ENCODE assay signal across 17 cellular contexts in the genomic region with DNA sequence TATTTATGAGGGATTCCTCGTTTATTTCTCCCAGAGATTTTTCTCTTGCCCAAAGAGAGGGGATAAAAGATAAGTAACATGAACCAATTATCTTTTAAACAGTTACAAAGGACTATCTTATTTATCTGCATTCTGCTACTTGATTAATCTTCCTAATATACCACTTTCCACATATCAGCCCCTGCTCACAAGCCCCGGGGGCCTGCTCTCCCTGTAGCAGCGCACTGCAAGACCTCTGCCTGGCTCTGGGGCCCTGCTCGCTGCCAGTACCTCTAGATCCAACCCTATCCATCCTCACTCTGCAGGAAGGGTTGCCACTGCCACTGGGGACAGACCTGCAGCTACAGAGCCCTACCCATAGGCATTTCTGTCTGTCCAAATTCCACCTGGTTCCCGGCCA.
DNase-seq lines count a peak whose midpoint lies in the region; TF ChIP-seq lines count a peak whose summit lies in the region.
"Had no signal": no experiment of that assay in that cellular context is flagged by ENCODE, and none has a peak within 500 bp of the region (broad histone marks: within the 10 kb centered on the region; RNA-seq: fewer than 3 reads in every experiment).

No MANE protein-coding gene starts in this region.

- H3K14ac ChIP-seq in neuronal stem cell (ENCODE audit: low read length): peak overlapping the region; percentile 28

- H3K4me1 Mint-ChIP-seq in endodermal cell (peaks cover 61% of the 10 kb centered on the region), progenitor cell of endocrine pancreas (ENCODE audit: low read depth) (peaks cover 15% of the 10 kb centered on the region)

- H3K9me3 ChIP-seq in BLaER1 (no peaks in the 10 kb centered on the region), SK-N-MC (ENCODE audit: low read depth, low read length) (no peaks in the 10 kb centered on the region), endodermal cell (ENCODE audit: control insufficient read depth, low read length) (peaks cover 21% of the 10 kb centered on the region), neuronal stem cell (replicated peaks in 1 of 2; ENCODE audit: control insufficient read depth in 2 of 2, insufficient read depth in 1 of 2, low read depth in 1 of 2, low read length in 2 of 2) (peaks cover 0 to 4% of the 10 kb centered on the region in 2 donors)

- H3K27ac ChIP-seq in BLaER1 (peak overlapping the region; percentile 27; the same call in 1 of the 2 replicates), SK-N-MC (peak overlapping the region; percentile 96), endodermal cell (ENCODE audit: low read depth, low read length) (no peak overlapping the region), neuronal stem cell (replicated peaks; ENCODE audit: low read length) (no peak overlapping the region)
- H3K27ac ChIP-seq: C4-2B had no signal

- no peak overlapping the region for H3K4me3 ChIP-seq in BLaER1
- H3K4me3 ChIP-seq in SK-N-MC: peak overlapping the region; percentile 67
- H3K4me3 ChIP-seq in endodermal cell (ENCODE audit: low read length): no peak overlapping the region
- H3K4me3 ChIP-seq in neuronal stem cell (ENCODE audit: low read length in 2 of 2): no peak overlapping the region

- H3K23ac ChIP-seq in neuronal stem cell (ENCODE audit: low read depth, low read length, poor library complexity): no peak overlapping the region

- peak overlapping the region; percentile 40 for H3K27ac Mint-ChIP-seq in endodermal cell
- H3K27ac Mint-ChIP-seq in progenitor cell of endocrine pancreas: no peak overlapping the region

- H2AK5ac ChIP-seq in neuronal stem cell (ENCODE audit: low read depth, low read length): no peak overlapping the region

- H3K4ac ChIP-seq in neuronal stem cell (ENCODE audit: low read length): no peak overlapping the region

- H2BK12ac ChIP-seq in neuronal stem cell (ENCODE audit: low read length): no peak overlapping the region

- 82 to 100% methylated on average over 3 to 5 of the region's 5 CpGs for WGBS in endodermal cell (ENCODE audit: insufficient coverage in 1 of 2, insufficient read length in 1 of 2), 2 experiments
- WGBS in neuronal stem cell (ENCODE audit: extremely low coverage in 2 of 2, insufficient read length in 2 of 2, insufficient replicate concordance in 1 of 2), 2 donors: no CpG with 5 or more reads among the region's 5 CpGs

- no peak overlapping the region for H4K8ac ChIP-seq in neuronal stem cell (ENCODE audit: low read depth, low read length)

- DNase-seq in SK-N-MC (ENCODE audit: low read depth, low spot score): no peak
- no peak for DNase-seq in endodermal cell
- DNase-seq in neuronal stem cell (ENCODE audit: low spot score): no peak
- no peak for DNase-seq in HT-29 (ENCODE audit: low spot score)
- no peak for DNase-seq in progenitor cell of endocrine pancreas (ENCODE audit: low spot score, unreplicated experiment)
- DNase-seq in kidney tubule cell (ENCODE audit: low spot score): no peak
- DNase-seq: DMS79, NCI-H1417, NCI-H187, NCI-H2107, NCI-H2227 treated with DMSO at 0.1 percent for 48 hours, NCI-H510A treated with DMSO at 0.1 percent for 48 hours, NCI-H774, RPMI8226, SHP77 treated with DMSO at 0.1 percent for 48 hours had no signal

- H3K4me1 ChIP-seq in BLaER1 (peaks cover 38% of the 10 kb centered on the region), endodermal cell (ENCODE audit: control insufficient read depth, insufficient read depth, low read length) (peaks cover 23% of the 10 kb centered on the region), neuronal stem cell (ENCODE audit: control insufficient read depth in 2 of 2, insufficient read depth in 1 of 2, low read depth in 1 of 2, low read length in 2 of 2) (peaks cover 6 to 10% of the 10 kb centered on the region in 2 donors)

- no peak overlapping the region for H2AFZ ChIP-seq in neuronal stem cell (ENCODE audit: low read length)

- H3K4me3 Mint-ChIP-seq in endodermal cell: no peak overlapping the region
- H3K4me3 Mint-ChIP-seq in progenitor cell of endocrine pancreas (ENCODE audit: low read depth): no peak overlapping the region

- H3K79me1 ChIP-seq in neuronal stem cell (ENCODE audit: low read depth, low read length): no peaks in the 10 kb centered on the region

- peaks cover 12% of the 10 kb centered on the region for H3K36me3 ChIP-seq in BLaER1
- no peaks in the 10 kb centered on the region for H3K36me3 ChIP-seq in SK-N-MC (ENCODE audit: insufficient read depth, low read length)
- H3K36me3 ChIP-seq in endodermal cell (ENCODE audit: control insufficient read depth, insufficient read depth, low read length): no peaks in the 10 kb centered on the region
- H3K36me3 ChIP-seq in neuronal stem cell (replicated peaks in 1 of 2; ENCODE audit: control insufficient read depth in 2 of 2, insufficient read depth in 2 of 2, low read length in 2 of 2): no peaks in the 10 kb centered on the region

- H3K4me2 ChIP-seq in BLaER1 (peak overlapping the region; percentile 74), neuronal stem cell (ENCODE audit: insufficient read depth, low read length, poor library complexity, severe bottlenecking) (no peak overlapping the region)

- no peak overlapping the region for H2BK5ac ChIP-seq in neuronal stem cell (ENCODE audit: low read length)

- H3K18ac ChIP-seq in neuronal stem cell (ENCODE audit: low read length): no peak overlapping the region

- peaks cover 39% of the 10 kb centered on the region for H4K20me1 ChIP-seq in BLaER1

- H2BK120ac ChIP-seq in neuronal stem cell (ENCODE audit: low read depth, low read length): no peak overlapping the region

- H3K27me3 ChIP-seq in BLaER1 (no peaks in the 10 kb centered on the region), endodermal cell (ENCODE audit: control insufficient read depth, insufficient read depth, low read length, poor library complexity, severe bottlenecking) (no peaks in the 10 kb centered on the region), neuronal stem cell (ENCODE audit: control insufficient read depth in 3 of 3, insufficient read depth in 3 of 3, low read depth in 1 of 3, low read length in 3 of 3) (no peaks in the 10 kb centered on the region)

- H3K36me3 Mint-ChIP-seq in endodermal cell (ENCODE audit: low read depth) (peaks cover 19% of the 10 kb centered on the region), progenitor cell of endocrine pancreas (ENCODE audit: insufficient read depth) (peaks cover 12% of the 10 kb centered on the region)

- no peak overlapping the region for H3K9ac ChIP-seq in BLaER1
- no peak overlapping the region for H3K9ac ChIP-seq in SK-N-MC (ENCODE audit: insufficient read length)
- no peak overlapping the region for H3K9ac ChIP-seq in endodermal cell (ENCODE audit: extremely low read depth, low read length, poor library complexity, severe bottlenecking)
- no peak overlapping the region for H3K9ac ChIP-seq in neuronal stem cell (ENCODE audit: low read depth, low read length, poor library complexity)

- no peak overlapping the region for H2BK15ac ChIP-seq in neuronal stem cell (ENCODE audit: low read length)

- no peak overlapping the region for H4K91ac ChIP-seq in neuronal stem cell (ENCODE audit: low read depth, low read length, poor library complexity)

- no peak for TF ChIP-seq CTCF in endodermal cell (conservative IDR thresholded peaks at IDR 0.05)
- TF ChIP-seq CTCF in progenitor cell of endocrine pancreas (IDR thresholded peaks at IDR 0.05; ENCODE audit: unreplicated experiment): no peak

- H3K27me3 Mint-ChIP-seq in endodermal cell (ENCODE audit: insufficient read depth): no peaks in the 10 kb centered on the region
- peaks cover 3% of the 10 kb centered on the region for H3K27me3 Mint-ChIP-seq in progenitor cell of endocrine pancreas

- H3K9me3 Mint-ChIP-seq in endodermal cell (peaks cover 15% of the 10 kb centered on the region), progenitor cell of endocrine pancreas (ENCODE audit: low read depth) (peaks cover 5% of the 10 kb centered on the region)

Comparison
In these comparisons a context has a peak if more than half of its experiments do, and no peak if none do; other contexts are left out.
1. H3K27ac ChIP-seq: peak in BLaER1 (single experiment) and SK-N-MC (single experiment); none in endodermal cell (single experiment) and neuronal stem cell (single experiment).